ENCODE assay signal across 1 cellular context in genomic region chr13:110652755-110653154, GRCh38.
TF ChIP-seq lines count a peak whose summit lies in the region.

No MANE protein-coding gene starts in this region.

TF ChIP-seq in GM12878, 131 proteins besides CTCF, POLR2A, EP300 and RAD21:
- no peak for TF ChIP-seq ETV6 (conservative IDR thresholded peaks at IDR 0.05 in 1 of 2, IDR thresholded peaks at IDR 0.05 in 1 of 2; ENCODE audit: borderline replicate concordance in 1 of 2, low read depth in 1 of 2)
- TF ChIP-seq, protein P1, sequence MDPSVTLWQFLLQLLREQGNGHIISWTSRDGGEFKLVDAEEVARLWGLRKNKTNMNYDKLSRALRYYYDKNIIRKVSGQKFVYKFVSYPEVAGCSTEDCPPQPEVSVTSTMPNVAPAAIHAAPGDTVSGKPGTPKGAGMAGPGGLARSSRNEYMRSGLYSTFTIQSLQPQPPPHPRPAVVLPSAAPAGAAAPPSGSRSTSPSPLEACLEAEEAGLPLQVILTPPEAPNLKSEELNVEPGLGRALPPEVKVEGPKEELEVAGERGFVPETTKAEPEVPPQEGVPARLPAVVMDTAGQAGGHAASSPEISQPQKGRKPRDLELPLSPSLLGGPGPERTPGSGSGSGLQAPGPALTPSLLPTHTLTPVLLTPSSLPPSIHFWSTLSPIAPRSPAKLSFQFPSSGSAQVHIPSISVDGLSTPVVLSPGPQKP (IDR thresholded peaks at IDR 0.05; ENCODE audit: low read depth, low read length), result no peak
- no peak for TF ChIP-seq SKIL (IDR thresholded peaks at IDR 0.05; ENCODE audit: low read depth, poor library complexity, severe bottlenecking)
- no peak for TF ChIP-seq ZNF217 (IDR thresholded peaks at IDR 0.05)
- no peak for TF ChIP-seq ZZZ3 (IDR thresholded peaks at IDR 0.05; ENCODE audit: control insufficient read depth, insufficient read length, low read depth)
- TF ChIP-seq, protein P2, sequence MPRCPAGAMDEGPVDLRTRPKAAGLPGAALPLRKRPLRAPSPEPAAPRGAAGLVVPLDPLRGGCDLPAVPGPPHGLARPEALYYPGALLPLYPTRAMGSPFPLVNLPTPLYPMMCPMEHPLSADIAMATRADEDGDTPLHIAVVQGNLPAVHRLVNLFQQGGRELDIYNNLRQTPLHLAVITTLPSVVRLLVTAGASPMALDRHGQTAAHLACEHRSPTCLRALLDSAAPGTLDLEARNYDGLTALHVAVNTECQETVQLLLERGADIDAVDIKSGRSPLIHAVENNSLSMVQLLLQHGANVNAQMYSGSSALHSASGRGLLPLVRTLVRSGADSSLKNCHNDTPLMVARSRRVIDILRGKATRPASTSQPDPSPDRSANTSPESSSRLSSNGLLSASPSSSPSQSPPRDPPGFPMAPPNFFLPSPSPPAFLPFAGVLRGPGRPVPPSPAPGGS (IDR thresholded peaks at IDR 0.05; ENCODE audit: borderline replicate concordance, insufficient read depth, low read depth, low read length, poor library complexity, severe bottlenecking), result peak; percentile 4
- no peak for TF ChIP-seq TBL1XR1 (IDR thresholded peaks at IDR 0.05; ENCODE audit: low read depth, low read length)
- 0 out of 4 replicates have a peak, but pooled peaks of 1 of the 2 experiments have one; percentile 30 for TF ChIP-seq BHLHE40 (IDR thresholded peaks at IDR 0.05; ENCODE audit: borderline replicate concordance in 1 of 2, low read depth in 2 of 2, low read length in 1 of 2)
- TF ChIP-seq ZNF384 (IDR thresholded peaks at IDR 0.05; ENCODE audit: borderline replicate concordance, low read depth, low read length), result no peak
- no peak for TF ChIP-seq POLR2AphosphoS5 (IDR thresholded peaks at IDR 0.05; ENCODE audit: low read length)
- TF ChIP-seq CREM (IDR thresholded peaks at IDR 0.05; ENCODE audit: low read depth), result no peak
- TF ChIP-seq SMAD5 (IDR thresholded peaks at IDR 0.05; ENCODE audit: low read depth), result no peak
- TF ChIP-seq CHD1 (IDR thresholded peaks at IDR 0.05; ENCODE audit: low read depth, low read length), result no peak
- TF ChIP-seq BACH1 (IDR thresholded peaks at IDR 0.05; ENCODE audit: borderline replicate concordance), result no peak
- TF ChIP-seq YY1 (IDR thresholded peaks at IDR 0.05; ENCODE audit: low read depth, low read length), result 0 out of 2 replicates have a peak, but pooled peaks have one; percentile 28
- TF ChIP-seq, protein P3, sequence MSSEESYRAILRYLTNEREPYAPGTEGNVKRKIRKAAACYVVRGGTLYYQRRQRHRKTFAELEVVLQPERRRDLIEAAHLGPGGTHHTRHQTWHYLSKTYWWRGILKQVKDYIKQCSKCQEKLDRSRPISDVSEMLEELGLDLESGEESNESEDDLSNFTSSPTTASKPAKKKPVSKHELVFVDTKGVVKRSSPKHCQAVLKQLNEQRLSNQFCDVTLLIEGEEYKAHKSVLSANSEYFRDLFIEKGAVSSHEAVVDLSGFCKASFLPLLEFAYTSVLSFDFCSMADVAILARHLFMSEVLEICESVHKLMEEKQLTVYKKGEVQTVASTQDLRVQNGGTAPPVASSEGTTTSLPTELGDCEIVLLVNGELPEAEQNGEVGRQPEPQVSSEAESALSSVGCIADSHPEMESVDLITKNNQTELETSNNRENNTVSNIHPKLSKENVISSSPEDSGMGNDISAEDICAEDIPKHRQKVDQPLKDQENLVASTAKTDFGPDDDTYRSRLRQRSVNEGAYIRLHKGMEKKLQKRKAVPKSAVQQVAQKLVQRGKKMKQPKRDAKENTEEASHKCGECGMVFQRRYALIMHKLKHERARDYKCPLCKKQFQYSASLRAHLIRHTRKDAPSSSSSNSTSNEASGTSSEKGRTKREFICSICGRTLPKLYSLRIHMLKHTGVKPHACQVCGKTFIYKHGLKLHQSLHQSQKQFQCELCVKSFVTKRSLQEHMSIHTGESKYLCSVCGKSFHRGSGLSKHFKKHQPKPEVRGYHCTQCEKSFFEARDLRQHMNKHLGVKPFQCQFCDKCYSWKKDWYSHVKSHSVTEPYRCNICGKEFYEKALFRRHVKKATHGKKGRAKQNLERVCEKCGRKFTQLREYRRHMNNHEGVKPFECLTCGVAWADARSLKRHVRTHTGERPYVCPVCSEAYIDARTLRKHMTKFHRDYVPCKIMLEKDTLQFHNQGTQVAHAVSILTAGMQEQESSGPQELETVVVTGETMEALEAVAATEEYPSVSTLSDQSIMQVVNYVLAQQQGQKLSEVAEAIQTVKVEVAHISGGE (CRISPR knock-in tag; IDR thresholded peaks at IDR 0.05), result no peak
- TF ChIP-seq IKZF2 (IDR thresholded peaks at IDR 0.05), result no peak
- no peak for TF ChIP-seq SRF (IDR thresholded peaks at IDR 0.05; ENCODE audit: low read depth in 2 of 2, low read length in 2 of 2)
